ENCODE assay signal across 15 cellular contexts in the genomic region with DNA sequence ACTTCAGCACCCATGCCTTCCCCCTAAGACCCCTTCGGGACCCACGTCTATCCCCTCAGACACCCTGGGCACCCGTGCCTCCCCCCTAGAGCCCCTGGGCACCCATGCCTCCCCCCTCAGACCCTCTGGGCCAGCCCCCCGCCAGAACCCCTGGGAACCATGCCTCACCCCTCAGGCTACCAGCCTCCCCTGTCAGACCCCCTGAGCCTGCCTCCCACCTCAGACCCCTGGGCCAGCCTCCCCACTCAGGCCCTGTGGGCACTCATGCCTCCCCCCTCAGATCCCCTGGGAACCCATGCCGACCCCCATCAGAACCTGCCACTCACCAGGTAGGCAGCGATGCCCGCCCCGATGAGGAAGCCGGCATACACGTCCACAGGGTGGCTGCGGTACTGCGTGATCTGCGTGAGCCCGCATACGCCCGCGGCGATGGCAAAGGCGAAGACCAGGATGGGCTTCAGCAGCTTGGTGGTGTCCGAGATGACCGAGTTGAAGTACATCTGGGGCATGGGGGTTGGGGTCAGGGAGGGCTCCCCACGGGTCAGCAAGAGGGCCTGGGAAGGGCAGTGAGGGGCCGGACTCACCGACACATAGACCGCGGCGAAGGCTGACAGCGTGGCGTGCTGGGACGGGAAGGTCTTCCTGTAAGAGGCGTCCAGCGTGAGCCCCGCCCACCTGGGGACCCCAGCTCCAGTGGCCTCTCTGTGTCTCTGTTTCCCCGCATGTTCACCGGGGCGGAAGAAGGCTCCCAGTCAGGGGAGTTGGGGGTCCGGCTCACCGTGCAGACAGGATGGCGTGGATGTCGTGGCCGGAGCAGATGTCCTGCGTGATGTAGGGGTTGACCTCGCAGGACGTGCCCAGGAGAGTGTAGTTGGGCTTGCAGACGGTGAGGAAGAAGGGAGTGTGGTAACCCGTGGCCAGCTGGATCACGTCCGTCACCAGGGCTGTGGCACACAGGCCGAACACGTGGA. TPM values are rescaled to one million over a fixed set of nuclear protein-coding genes. Genes with fewer than 3 reads are reported as not detected.
DNase-seq lines count a peak whose midpoint lies in the region; ATAC-seq, FAIRE-seq and TF ChIP-seq lines count a peak whose summit lies in the region.
"Had no signal": no experiment of that assay in that cellular context is flagged by ENCODE, and none has a peak within 500 bp of the region (broad histone marks: within the 10 kb centered on the region; RNA-seq: fewer than 3 reads in every experiment).

No MANE protein-coding gene starts in this region.

- intact Hi-C loops in IMR-90 (cut with micrococcal nuclease) = loop anchor here (1.0 kb wide), 1 partner anchor 36 kb away; no protein-coding TSS in a partner anchor
- intact Hi-C loops in lower leg skin (cut with DNase I; ENCODE audit: low total_unique reads) = no loop called here

- peaks cover 8 to 13% of the 10 kb centered on the region in 2 experiments; a peak in 3 of 4 replicates for H3K79me1 ChIP-seq in IMR-90 (ENCODE audit: low read depth in 1 of 2, low read length in 2 of 2)
- H3K79me1 ChIP-seq in H1 (ENCODE audit: low read depth, low read length) = no peaks in the 10 kb centered on the region

- TF ChIP-seq CTCF in IMR-90 (conservative IDR thresholded peaks at IDR 0.05; ENCODE audit: low read depth, low read length) (no peak), H1 (IDR thresholded peaks at IDR 0.05; ENCODE audit: control extremely low read depth in 1 of 3, insufficient read depth in 1 of 3, low read depth in 1 of 3, low read length in 3 of 3) (no peak), osteoblast (IDR thresholded peaks at IDR 0.05; ENCODE audit: extremely low read depth, low read depth, low read length) (no peak), lower leg skin (IDR thresholded peaks at IDR 0.05) (no peak)

- WGBS in IMR-90 (ENCODE audit: extremely low coverage in 2 of 2, insufficient read length in 1 of 2), 2 experiments = 91% methylated on average over 33 of the region's 50 CpGs; no CpG with 5 or more reads in 1 of the 2 experiments
- WGBS in H1 (ENCODE audit: extremely low coverage in 1 of 2, insufficient coverage in 1 of 2, insufficient read length in 1 of 2, insufficient replicate concordance in 2 of 2, low coverage in 1 of 2, low lambda C conversion rate in 2 of 2, missing lambda C conversion rate in 1 of 2), 2 experiments = 91% methylated on average over 45 of the region's 50 CpGs; no CpG with 5 or more reads in 1 of the 2 experiments
- WGBS in lower leg skin, 2 donors = 89 to 91% methylated on average over 49 to 50 of the region's 50 CpGs

- no TSS peak for BruUV-seq in IMR-90 (replicated peaks; lab: Mats Ljungman, UMichigan)

- no peak overlapping the region for H2BK20ac ChIP-seq in IMR-90 (ENCODE audit: low read depth, low read length)
- no peak overlapping the region for H2BK20ac ChIP-seq in H1 (ENCODE audit: low read length)

- in situ Hi-C loops in IMR-90 (cut with MboI; ENCODE audit: low sequenced_read_pairs) = no loop called here

- TF ChIP-seq POLR2A in IMR-90 (IDR thresholded peaks at IDR 0.05; ENCODE audit: low read depth, low read length) (no peak), H1 (IDR thresholded peaks at IDR 0.05; ENCODE audit: control extremely low read depth in 1 of 2, low read depth in 2 of 2, low read length in 2 of 2) (no peak), lower leg skin (IDR thresholded peaks at IDR 0.05) (no peak)

- H3K9me3 ChIP-seq in IMR-90 (ENCODE audit: control insufficient read depth, insufficient read depth, low read length) (no peaks in the 10 kb centered on the region), H1 (ENCODE audit: insufficient read depth in 2 of 2, low read depth in 1 of 2, low read length in 1 of 2) (no peaks in the 10 kb centered on the region), osteoblast (ENCODE audit: low read depth, low read length) (no peaks in the 10 kb centered on the region)
- H3K9me3 ChIP-seq: Peyer's patch, thoracic aorta had no signal

- no peak overlapping the region; a peak in 1 of 4 replicates for H4K8ac ChIP-seq in IMR-90 (ENCODE audit: low read depth in 2 of 2, low read length in 2 of 2)
- no peak overlapping the region for H4K8ac ChIP-seq in H1 (ENCODE audit: extremely low read depth, insufficient read depth, low read length)

- CTCF ChIA-PET in IMR-90 (lab: Yijun Ruan, JAX) (no interaction called here), H1 (lab: Charles Lee; ENCODE audit: partially characterized antibody) (interaction anchor here (0.8 to 1.9 kb wide), 4 partner anchors 8 to 44 kb away, joined by 4 to 8 read pairs (median 4); no protein-coding TSS in a partner anchor)

- H3K79me2 ChIP-seq in H1 (ENCODE audit: control insufficient read depth in 1 of 2, insufficient read depth in 2 of 2, low read length in 2 of 2) = peaks cover 0 to 4% of the 10 kb centered on the region in 2 experiments; a peak in 1 of 4 replicates
- peaks cover 18% of the 10 kb centered on the region for H3K79me2 ChIP-seq in osteoblast (ENCODE audit: insufficient read depth, low read length)

- H2BK12ac ChIP-seq in H1 (ENCODE audit: low read depth, low read length) = no peak overlapping the region

- H3K14ac ChIP-seq in IMR-90 (replicated peaks; ENCODE audit: low read depth, low read length) = no peak overlapping the region
- H3K14ac ChIP-seq in H1 (ENCODE audit: insufficient read length) = no peak overlapping the region

- H3K27ac ChIP-seq in IMR-90 (ENCODE audit: insufficient read depth, low read length) (no peak overlapping the region), H1 (ENCODE audit: low read depth, low read length) (no peak overlapping the region), osteoblast (ENCODE audit: low read depth, low read length) (no peak overlapping the region)
- H3K27ac ChIP-seq: 22Rv1, epithelial cell of prostate, hepatocyte, Peyer's patch, thoracic aorta had no signal

- H3K4me1 ChIP-seq in IMR-90 (ENCODE audit: control insufficient read depth, insufficient read depth, low read length) = no peaks in the 10 kb centered on the region
- no peaks in the 10 kb centered on the region for H3K4me1 ChIP-seq in H1 (replicated peaks in 1 of 4; ENCODE audit: control insufficient read depth in 3 of 4, insufficient read depth in 4 of 4, low read length in 3 of 4)
- H3K4me1 ChIP-seq in osteoblast (ENCODE audit: insufficient read depth, low read length) = no peaks in the 10 kb centered on the region
- H3K4me1 ChIP-seq: Peyer's patch had no signal

- no peak overlapping the region for H3K56ac ChIP-seq in IMR-90 (ENCODE audit: extremely low read depth, insufficient read depth, low read length)
- no peak overlapping the region for H3K56ac ChIP-seq in H1 (replicated peaks; ENCODE audit: insufficient read length, low read depth, low read length)

- H3K27me3 ChIP-seq in IMR-90 (ENCODE audit: control insufficient read depth, insufficient read depth, low read length) (no peaks in the 10 kb centered on the region), H1 (replicated peaks in 1 of 4; ENCODE audit: control insufficient read depth in 3 of 4, extremely low read depth in 1 of 4, insufficient read depth in 3 of 4, low read length in 3 of 4) (no peaks in the 10 kb centered on the region), osteoblast (ENCODE audit: insufficient read depth, low read length) (no peaks in the 10 kb centered on the region)
- H3K27me3 ChIP-seq: hepatocyte, Peyer's patch had no signal

- peaks cover 12% of the 10 kb centered on the region; the same call in 1 of the 2 replicates for H3K23me2 ChIP-seq in H1 (ENCODE audit: low read depth, low read length)

- no peaks in the 10 kb centered on the region for H3K9me1 ChIP-seq in IMR-90 (ENCODE audit: insufficient read depth, low read length)

- H4K91ac ChIP-seq in IMR-90 (ENCODE audit: insufficient read depth, low read depth, low read length) = no peak overlapping the region
- no peak overlapping the region for H4K91ac ChIP-seq in H1 (replicated peaks; ENCODE audit: insufficient read length, low read length)

- TF ChIP-seq EP300 in H1 (IDR thresholded peaks at IDR 0.05; ENCODE audit: borderline replicate concordance in 1 of 2, low read depth in 2 of 2, low read length in 2 of 2) = no peak

- H3K4me2 ChIP-seq in IMR-90 (ENCODE audit: low read depth, low read length) = no peak overlapping the region
- H3K4me2 ChIP-seq in H1 (ENCODE audit: insufficient read depth in 1 of 2, low read depth in 2 of 2, low read length in 2 of 2) = no peak overlapping the region
- no peak overlapping the region for H3K4me2 ChIP-seq in osteoblast (ENCODE audit: insufficient read depth, low read length)
- H3K4me2 ChIP-seq: hepatocyte had no signal

- no peak overlapping the region for H2AK5ac ChIP-seq in IMR-90 (ENCODE audit: low read depth, low read length)
- no peak overlapping the region for H2AK5ac ChIP-seq in H1 (ENCODE audit: low read depth, low read length)

- peak overlapping the region; percentile 49 for H2AFZ ChIP-seq in IMR-90 (replicated peaks; ENCODE audit: low read length, poor library complexity)
- H2AFZ ChIP-seq in H1 (ENCODE audit: low read length) = no peak overlapping the region
- no peak overlapping the region for H2AFZ ChIP-seq in osteoblast (ENCODE audit: low read length)
- H2AFZ ChIP-seq: hepatocyte had no signal

- H3K4ac ChIP-seq in IMR-90 (ENCODE audit: low read depth, low read length) = no peak overlapping the region
- no peak overlapping the region for H3K4ac ChIP-seq in H1 (replicated peaks; ENCODE audit: insufficient read length, low read depth, low read length)

- no peak overlapping the region for H3K9ac ChIP-seq in IMR-90 (ENCODE audit: low read depth, low read length)
- H3K9ac ChIP-seq in H1 (replicated peaks in 1 of 4; ENCODE audit: extremely low read depth in 1 of 4, low read depth in 3 of 4, low read length in 3 of 4) = no peak overlapping the region

- TF ChIP-seq RAD21 in IMR-90 (IDR thresholded peaks at IDR 0.05; ENCODE audit: low read length) = no peak
- TF ChIP-seq RAD21 in H1 (IDR thresholded peaks at IDR 0.05 in 1 of 2, conservative IDR thresholded peaks at IDR 0.05 in 1 of 2; ENCODE audit: low read depth in 2 of 2, low read length in 2 of 2) = no peak

- peaks cover 52% of the 10 kb centered on the region for H3K36me3 ChIP-seq in IMR-90 (ENCODE audit: control insufficient read depth, insufficient read depth, low read length)
- peaks cover 18 to 58% (median 29%) of the 10 kb centered on the region in 4 experiments for H3K36me3 ChIP-seq in H1 (ENCODE audit: control insufficient read depth in 2 of 4, insufficient read depth in 4 of 4, low read length in 3 of 4)
- peaks cover 28% of the 10 kb centered on the region for H3K36me3 ChIP-seq in osteoblast (ENCODE audit: insufficient read depth, low read length)

- no peak overlapping the region for H2BK120ac ChIP-seq in IMR-90 (ENCODE audit: low read depth, low read length)
- no peak overlapping the region for H2BK120ac ChIP-seq in H1 (replicated peaks; ENCODE audit: low read depth, low read length)

- H3K18ac ChIP-seq in IMR-90 (ENCODE audit: low read depth, low read length) (no peak overlapping the region), H1 (ENCODE audit: extremely low read depth, low read length) (no peak overlapping the region)

- H4K5ac ChIP-seq in IMR-90 (ENCODE audit: low read depth, low read length) (no peak overlapping the region), H1 (ENCODE audit: insufficient read length, low read depth, low read length) (no peak overlapping the region)

- H2BK5ac ChIP-seq in IMR-90 (ENCODE audit: low read depth, low read length, poor library complexity, severe bottlenecking) = no peak overlapping the region
- H2BK5ac ChIP-seq in H1 (ENCODE audit: low read depth, low read length) = no peak overlapping the region

- DNase-seq in DMS 273 (lab: John Stamatoyannopoulos, UW; ENCODE audit: unreplicated experiment) = peak; percentile 58
- no peak for DNase-seq in DMS 273 treated with DMSO at 0.1 percent for 48 hours (lab: John Stamatoyannopoulos, UW)
- DNase-seq in IMR-90 = no peak
- DNase-seq in H1 (ENCODE audit: low read depth in 1 of 2, low spot score in 2 of 2) = no peak
- peak; percentile 91 for DNase-seq in osteoblast (ENCODE audit: insufficient read length, low spot score, missing footprints)
- DNase-seq in lower leg skin (ENCODE audit: low spot score in 2 of 2) = no peak
- DNase-seq in stimulated activated CD4-positive, alpha-beta T cell treated with anti-CD3 and anti-CD28 coated beads, Interleukin-2, amount 100 ng/mL, for 48 hours = no peak
- DNase-seq: activated CD8-positive, alpha-beta memory T cell treated with anti-CD3 and anti-CD28 coated beads, Interleukin-2, amount 50 U/mL, for 4 hours; NCI-H2171 had no signal

- FAIRE-seq in H1 (lab: Jason Lieb, UNC) = no peak

- no peak overlapping the region for H2BK15ac ChIP-seq in IMR-90 (ENCODE audit: low read depth, low read length)
- no peak overlapping the region for H2BK15ac ChIP-seq in H1 (ENCODE audit: low read length)

- peaks cover 33% of the 10 kb centered on the region for H4K20me1 ChIP-seq in IMR-90 (ENCODE audit: insufficient read depth, low read length)
- peaks cover 6 to 25% of the 10 kb centered on the region in 2 experiments for H4K20me1 ChIP-seq in H1 (replicated peaks in 1 of 2; ENCODE audit: control insufficient read depth in 1 of 2, insufficient read depth in 2 of 2, low read length in 2 of 2)
- H4K20me1 ChIP-seq in osteoblast (ENCODE audit: insufficient read depth, low read length) = peaks cover 22% of the 10 kb centered on the region

- dilution Hi-C loops in IMR-90 (cut with HindIII; ENCODE audit: low sequenced_read_pairs, unreplicated experiment) = no loop called here

- H3K4me3 ChIP-seq in IMR-90 (ENCODE audit: insufficient read depth, low read depth, low read length) = no peak overlapping the region
- H3K4me3 ChIP-seq in H1 (ENCODE audit: extremely low read depth in 1 of 4, insufficient read depth in 2 of 4, low read depth in 3 of 4, low read length in 4 of 4) = no peak overlapping the region
- H3K4me3 ChIP-seq in osteoblast (ENCODE audit: insufficient read depth, low read length) = no peak overlapping the region
- H3K4me3 ChIP-seq in lower leg skin (ENCODE audit: low read depth, poor library complexity, severe bottlenecking) = no peak overlapping the region
- H3K4me3 ChIP-seq: hepatocyte, Peyer's patch, thoracic aorta had no signal

- ATAC-seq in IMR-90 (ENCODE audit: low read depth) (no peak; the same call in 1 of the 2 replicates), HG02763 (IDR thresholded peaks at IDR 0.05; ENCODE audit: unreplicated experiment) (no peak)

- H2AK9ac ChIP-seq in IMR-90 (replicated peaks; ENCODE audit: low read depth, low read length, poor library complexity) = peak overlapping the region; percentile 23

- H3K23ac ChIP-seq in IMR-90 (ENCODE audit: low read depth, low read length) = no peak overlapping the region
- H3K23ac ChIP-seq in H1 (ENCODE audit: insufficient read length) = no peak overlapping the region

- POLR2A ChIA-PET in IMR-90 (lab: Charles Lee; ENCODE audit: unreplicated experiment) (no interaction called here), H1 (lab: Charles Lee; ENCODE audit: partially characterized antibody) (interaction anchor here (0.6 to 4.0 kb wide), 25 partner anchors 10 to 191 kb away, joined by 3 to 240 read pairs (median 4); a partner anchor contains a TSS)

RNA-seq across cellular contexts. Expression of a gene that starts 7.4 kb away (rescaled TPM):
- total RNA-seq in IMR-90 (2012; rRNA removed) (0.36 and 0.56 TPM in 2 replicates), osteoblast (0.36 TPM in 1 of 2 replicates, not detected in the other), lower leg skin (not detected)
- polyA plus RNA-seq in IMR-90 (2012; rRNA removed) (1.2 and 2.0 TPM in 2 replicates), H1 (2011; rRNA removed) (76.4 and 109 TPM in 2 replicates)
- polyA plus RNA-seq in IMR-90 (2012; cell fraction: cytosol; rRNA removed) = 1.0 and 4.3 TPM in 2 replicates
- 1.4 and 3.6 TPM in 2 replicates for polyA plus RNA-seq in IMR-90 (2012; cell fraction: nucleus; rRNA removed; ENCODE audit: low replicate concordance)
- 66.2 and 71.7 TPM in 2 replicates for total RNA-seq in H1 (2021; fragmentation: NEBNext Ultra II Directional; extraction: Animal tissue kit (Norgen Biotek cat#: 25700))
- 66.5 TPM for polyA plus RNA-seq in H1 (2011; cell fraction: cytosol; rRNA removed)
- polyA plus RNA-seq in H1 (2011; cell fraction: nucleus; rRNA removed) = 89.7 TPM
- 24.6 to 62.3 TPM (median 53.0 TPM) in 4 replicates for polyA plus RNA-seq in H1 (2012, experiment 1 of 2)
- 35.8 TPM for polyA plus RNA-seq in H1 (2012, experiment 2 of 2)
- 66.3 TPM for polyA plus RNA-seq in H1 (2013, experiment 1 of 2)
- polyA plus RNA-seq in H1 (2013, experiment 2 of 2) = 72.6 TPM
- polyA minus RNA-seq in H1 (2011; rRNA and poly(A)+ RNA removed) = 39.8 and 46.2 TPM in 2 replicates
- 66.8 TPM for polyA minus RNA-seq in H1 (2011; cell fraction: cytosol; rRNA and poly(A)+ RNA removed)
- 32.2 TPM for polyA minus RNA-seq in H1 (2011; cell fraction: nucleus; rRNA and poly(A)+ RNA removed)
- total RNA-seq: Peyer's patch, thoracic aorta had no signal

RNA-seq across cellular contexts. Expression of a gene that starts 13.2 kb away (rescaled TPM):
- total RNA-seq in IMR-90 (2012; rRNA removed) (not detected in 2 replicates), osteoblast (not detected in 2 replicates), lower leg skin (under 1 TPM in 2 of 4 donors, not detected in 2; 0.37 to 0.76 TPM)
- polyA plus RNA-seq in IMR-90 (2012; rRNA removed) (0.12 TPM in 1 of 2 replicates, not detected in the other), H1 (2011; rRNA removed) (1.3 and 2.7 TPM in 2 replicates)
- 0.04 TPM in 1 of 2 replicates, not detected in the other for polyA plus RNA-seq in IMR-90 (2012; cell fraction: cytosol; rRNA removed)
- polyA plus RNA-seq in IMR-90 (2012; cell fraction: nucleus; rRNA removed; ENCODE audit: low replicate concordance) = 2.3 and 4.0 TPM in 2 replicates
- 0.80 and 1.7 TPM in 2 replicates for total RNA-seq in H1 (2021; fragmentation: NEBNext Ultra II Directional; extraction: Animal tissue kit (Norgen Biotek cat#: 25700))
- 1.1 TPM for polyA plus RNA-seq in H1 (2011; cell fraction: cytosol; rRNA removed)
- 5.9 TPM for polyA plus RNA-seq in H1 (2011; cell fraction: nucleus; rRNA removed)
- 0.33 to 1.8 TPM (median 1.0 TPM) in 4 replicates for polyA plus RNA-seq in H1 (2012, experiment 1 of 2)
- 0.26 TPM for polyA plus RNA-seq in H1 (2012, experiment 2 of 2)
- 0.41 TPM for polyA plus RNA-seq in H1 (2013, experiment 1 of 2)
- polyA plus RNA-seq in H1 (2013, experiment 2 of 2) = 0.55 TPM
- polyA minus RNA-seq in H1 (2011; rRNA and poly(A)+ RNA removed) = 0.29 TPM in 1 of 2 replicates, not detected in the other
- polyA minus RNA-seq in H1 (2011; cell fraction: cytosol; rRNA and poly(A)+ RNA removed) = 1.3 TPM
- polyA minus RNA-seq in H1 (2011; cell fraction: nucleus; rRNA and poly(A)+ RNA removed) = not detected
- total RNA-seq: hepatocyte, Peyer's patch had no signal

RNA-seq across cellular contexts. Expression of a gene that starts 17.1 kb away (rescaled TPM):
- total RNA-seq in IMR-90 (2012; rRNA removed) (95.5 and 146 TPM in 2 replicates), osteoblast (106 and 124 TPM in 2 replicates), lower leg skin (100 to 1,000 TPM; 167 to 237 (median 205) TPM)
- polyA plus RNA-seq in IMR-90 (2012; rRNA removed) (269 and 483 TPM in 2 replicates), H1 (2011; rRNA removed) (528 and 645 TPM in 2 replicates)
- 96.3 and 257 TPM in 2 replicates for polyA plus RNA-seq in IMR-90 (2012; cell fraction: cytosol; rRNA removed)
- polyA plus RNA-seq in IMR-90 (2012; cell fraction: nucleus; rRNA removed; ENCODE audit: low replicate concordance) = 324 and 629 TPM in 2 replicates
- total RNA-seq in H1 (2021; fragmentation: NEBNext Ultra II Directional; extraction: Animal tissue kit (Norgen Biotek cat#: 25700)) = 873 and 888 TPM in 2 replicates
- polyA plus RNA-seq in H1 (2011; cell fraction: cytosol; rRNA removed) = 260 TPM
- 826 TPM for polyA plus RNA-seq in H1 (2011; cell fraction: nucleus; rRNA removed)
- polyA plus RNA-seq in H1 (2012, experiment 1 of 2) = 649 to 848 TPM (median 690 TPM) in 4 replicates
- 847 TPM for polyA plus RNA-seq in H1 (2012, experiment 2 of 2)
- polyA plus RNA-seq in H1 (2013, experiment 1 of 2) = 606 TPM
- 550 TPM for polyA plus RNA-seq in H1 (2013, experiment 2 of 2)
- polyA minus RNA-seq in H1 (2011; rRNA and poly(A)+ RNA removed) = 439 and 460 TPM in 2 replicates
- 362 TPM for polyA minus RNA-seq in H1 (2011; cell fraction: cytosol; rRNA and poly(A)+ RNA removed)
- polyA minus RNA-seq in H1 (2011; cell fraction: nucleus; rRNA and poly(A)+ RNA removed) = 312 TPM

RNA-seq across cellular contexts. Expression of a gene that starts 26.4 kb away (rescaled TPM):
- total RNA-seq in IMR-90 (2012; rRNA removed) = not detected in 2 replicates
- not detected in 2 replicates for polyA plus RNA-seq in IMR-90 (2012; rRNA removed)
- polyA plus RNA-seq in IMR-90 (2012; cell fraction: cytosol; rRNA removed) = not detected in 2 replicates
- not detected in 2 replicates for polyA plus RNA-seq in IMR-90 (2012; cell fraction: nucleus; rRNA removed; ENCODE audit: low replicate concordance)
- total RNA-seq in H1 (2021; fragmentation: NEBNext Ultra II Directional; extraction: Animal tissue kit (Norgen Biotek cat#: 25700)) = 0.39 and 0.42 TPM in 2 replicates
- polyA plus RNA-seq in H1 (2011; rRNA removed) = 2.1 and 3.1 TPM in 2 replicates
- polyA plus RNA-seq in H1 (2011; cell fraction: cytosol; rRNA removed) = 0.88 TPM
- 1.6 TPM for polyA plus RNA-seq in H1 (2011; cell fraction: nucleus; rRNA removed)
- polyA plus RNA-seq in H1 (2012, experiment 1 of 2) = 0.60 to 0.87 TPM (median 0.71 TPM) in 3 of 4 replicates, not detected in the other
- 0.89 TPM for polyA plus RNA-seq in H1 (2012, experiment 2 of 2)
- polyA plus RNA-seq in H1 (2013, experiment 1 of 2) = 1.0 TPM
- 1.2 TPM for polyA plus RNA-seq in H1 (2013, experiment 2 of 2)
- polyA minus RNA-seq in H1 (2011; rRNA and poly(A)+ RNA removed) = 0.24 TPM in 1 of 2 replicates, not detected in the other
- polyA minus RNA-seq in H1 (2011; cell fraction: cytosol; rRNA and poly(A)+ RNA removed) = not detected
- polyA minus RNA-seq in H1 (2011; cell fraction: nucleus; rRNA and poly(A)+ RNA removed) = not detected
- total RNA-seq in osteoblast = not detected in 2 replicates
- total RNA-seq in lower leg skin = under 1 TPM in 1 of 4 donors, not detected in 3; 0.86 TPM
- total RNA-seq: hepatocyte, Peyer's patch, thoracic aorta had no signal
- polyA plus RNA-seq: hepatocyte had no signal

RNA-seq across cellular contexts. Expression of a gene that starts 37.7 kb away (rescaled TPM):
- total RNA-seq in IMR-90 (2012; rRNA removed) (not detected in 2 replicates), osteoblast (0.36 and 0.59 TPM in 2 replicates), lower leg skin (1 to 10 TPM in 1 of 4 donors, under 1 TPM in 1, not detected in 2; 0.51 to 1.9 TPM)
- polyA plus RNA-seq in IMR-90 (2012; rRNA removed) (0.24 and 0.27 TPM in 2 replicates), H1 (2011; rRNA removed) (not detected in 2 replicates)
- polyA plus RNA-seq in IMR-90 (2012; cell fraction: cytosol; rRNA removed) = 0.10 and 0.21 TPM in 2 replicates
- 1.5 and 1.6 TPM in 2 replicates for polyA plus RNA-seq in IMR-90 (2012; cell fraction: nucleus; rRNA removed; ENCODE audit: low replicate concordance)
- total RNA-seq in H1 (2021; fragmentation: NEBNext Ultra II Directional; extraction: Animal tissue kit (Norgen Biotek cat#: 25700)) = not detected in 2 replicates
- polyA plus RNA-seq in H1 (2011; cell fraction: cytosol; rRNA removed) = not detected
- not detected for polyA plus RNA-seq in H1 (2011; cell fraction: nucleus; rRNA removed)
- polyA plus RNA-seq in H1 (2012, experiment 1 of 2) = not detected in 4 replicates
- polyA plus RNA-seq in H1 (2012, experiment 2 of 2) = not detected
- not detected for polyA plus RNA-seq in H1 (2013, experiment 1 of 2)
- not detected for polyA plus RNA-seq in H1 (2013, experiment 2 of 2)
- not detected in 2 replicates for polyA minus RNA-seq in H1 (2011; rRNA and poly(A)+ RNA removed)
- not detected for polyA minus RNA-seq in H1 (2011; cell fraction: cytosol; rRNA and poly(A)+ RNA removed)
- polyA minus RNA-seq in H1 (2011; cell fraction: nucleus; rRNA and poly(A)+ RNA removed) = not detected
- total RNA-seq: Peyer's patch had no signal

Comparison
In these comparisons a context has a peak if more than half of its experiments do, and no peak if none do; other contexts are left out.
1. DNase-seq: peak in DMS 273 (single experiment) and osteoblast (single experiment); none in DMS 273 treated with DMSO at 0.1 percent for 48 hours (single experiment), IMR-90 (single experiment), H1 (0 of 2), lower leg skin (0 of 2) and stimulated activated CD4-positive, alpha-beta T cell treated with anti-CD3 and anti-CD28 coated beads, Interleukin-2, amount 100 ng/mL, for 48 hours (0 of 2).
2. RNA of a gene that starts 7.4 kb away (total RNA-seq): 66.2 to 71.7 TPM in H1; 0.36 TPM in osteoblast, 0.36 to 0.56 TPM in IMR-90 and not detected in lower leg skin; every median in the first group is over 10 times any median in the second.